20 cellular contexts compared by ENCODE assay signal in genomic region chr12:48054955-48055821, GRCh38. TPM values are rescaled to one million over a fixed set of nuclear protein-coding genes. Genes with fewer than 3 reads are reported as not detected.
"Had no signal": no experiment of that assay in that cellular context is flagged by ENCODE, and none has a peak within 500 bp of the region (broad histone marks: within the 10 kb centered on the region; RNA-seq: fewer than 3 reads in every experiment).

No MANE protein-coding gene starts in this region.

- DNase-seq: activated CD4-positive, CD25-positive, alpha-beta regulatory T cell; activated CD8-positive, alpha-beta memory T cell treated with anti-CD3 and anti-CD28 coated beads for 24 hours; activated effector memory CD4-positive, alpha-beta T cell treated with anti-CD3 and anti-CD28 coated beads, Interleukin-2, amount 50 U/mL, for 16 hours; amniotic stem cell; body of pancreas; cortex of kidney; effector CD8-positive, alpha-beta T cell; islet precursor cell; left lung; natural killer cell; occipital lobe; right cardiac atrium; small intestine; T-helper 17 cell had no signal

- H3K27me3 Mint-ChIP-seq: central memory CD8-positive, alpha-beta T cell; progenitor cell of endocrine pancreas; T-helper 17 cell had no signal

- H3K9me3 Mint-ChIP-seq: central memory CD8-positive, alpha-beta T cell had no signal

- H3K4me1 Mint-ChIP-seq: central memory CD8-positive, alpha-beta T cell; stimulated activated effector memory CD8-positive, alpha-beta T cell treated with anti-CD3 and anti-CD28 coated beads, Interleukin-12 subunit alpha, Interleukin-12 subunit beta, amount 100 ng/mL, for 72 hours had no signal

- H3K4me3 Mint-ChIP-seq: central memory CD8-positive, alpha-beta T cell; natural killer cell; stimulated activated effector memory CD8-positive, alpha-beta T cell treated with anti-CD3 and anti-CD28 coated beads, Interleukin-12 subunit alpha, Interleukin-12 subunit beta, amount 100 ng/mL, for 72 hours; T-helper 17 cell had no signal

- ATAC-seq: body of pancreas; left lung; natural killer cell; right cardiac atrium; stimulated activated effector memory CD8-positive, alpha-beta T cell treated with anti-CD3 and anti-CD28 coated beads, Interleukin-12 subunit alpha, Interleukin-12 subunit beta, amount 100 ng/mL, for 72 hours; T-helper 17 cell had no signal

- H3K27ac ChIP-seq: body of pancreas, left lung, tibial nerve, vagina had no signal

- H3K9me3 ChIP-seq: body of pancreas, vagina had no signal

- H3K27ac Mint-ChIP-seq: natural killer cell; progenitor cell of endocrine pancreas; stimulated activated effector memory CD8-positive, alpha-beta T cell treated with anti-CD3 and anti-CD28 coated beads, Interleukin-12 subunit alpha, Interleukin-12 subunit beta, amount 100 ng/mL, for 72 hours; T-helper 17 cell had no signal

- H3K27me3 ChIP-seq: body of pancreas, left lung, tibial nerve, vagina had no signal

RNA-seq across cellular contexts. Expression of gene COL2A1, which starts 50.9 kb away (rescaled TPM):
- total RNA-seq: body of pancreas, natural killer cell, right cardiac atrium, subcutaneous adipose tissue, T-helper 17 cell, tibial nerve, vagina had no signal
